ENCODE assay signal across 10 cellular contexts in genomic region chr2:181183878-181184553, GRCh38.
A peak's percentile ranks its signal among the peaks of the same experiment; 100 is the strongest.
DNase-seq lines count a peak whose midpoint lies in the region; ATAC-seq and TF ChIP-seq lines count a peak whose summit lies in the region.
"Had no signal": no experiment of that assay in that cellular context is flagged by ENCODE, and none has a peak within 500 bp of the region (broad histone marks: within the 10 kb centered on the region; RNA-seq: fewer than 3 reads in every experiment).

No MANE protein-coding gene starts in this region.

- peak overlapping the region in 1 of 2 donors; percentile 63 for H3K27ac Mint-ChIP-seq in effector memory CD8-positive, alpha-beta T cell
- H3K27ac Mint-ChIP-seq: activated CD8-positive, alpha-beta T cell treated with anti-CD3 and anti-CD28 coated beads, Interleukin-2, amount 10 ng/mL, durations not matched to agents 7 days and 5 days had no signal

- no peaks in the 10 kb centered on the region for H3K27me3 Mint-ChIP-seq in effector memory CD8-positive, alpha-beta T cell

- no peak for TF ChIP-seq POLR2A in body of pancreas (IDR thresholded peaks at IDR 0.05)

- no peak overlapping the region for H3K4me3 Mint-ChIP-seq in effector memory CD8-positive, alpha-beta T cell
- H3K4me3 Mint-ChIP-seq: activated CD8-positive, alpha-beta T cell treated with anti-CD3 and anti-CD28 coated beads, Interleukin-2, amount 10 ng/mL, durations not matched to agents 7 days and 5 days had no signal

- WGBS in body of pancreas, 2 donors = 48 to 57% methylated on average over 4 of the region's 4 CpGs

- H3K36me3 Mint-ChIP-seq in effector memory CD8-positive, alpha-beta T cell (ENCODE audit: insufficient read depth) = no peaks in the 10 kb centered on the region

- H3K27ac ChIP-seq in ascending aorta (no peak overlapping the region), body of pancreas (no peak overlapping the region)

- ATAC-seq in GM18517 (IDR thresholded peaks at IDR 0.05; ENCODE audit: unreplicated experiment) = peak; percentile 99
- ATAC-seq in GM21717 (IDR thresholded peaks at IDR 0.05; ENCODE audit: unreplicated experiment) = peak; percentile 99
- peak; percentile 98 for ATAC-seq in HG03460 (IDR thresholded peaks at IDR 0.05; ENCODE audit: unreplicated experiment)
- ATAC-seq in effector memory CD8-positive, alpha-beta T cell (replicated peaks) = peak; percentile 50
- ATAC-seq in body of pancreas = no peak
- ATAC-seq: activated CD8-positive, alpha-beta T cell treated with anti-CD3 and anti-CD28 coated beads, Interleukin-2, amount 10 ng/mL, durations not matched to agents 7 days and 5 days had no signal

- no peaks in the 10 kb centered on the region for H3K4me1 ChIP-seq in ascending aorta
- H3K4me1 ChIP-seq in body of pancreas = no peaks in the 10 kb centered on the region

- peaks cover 11 to 43% of the 10 kb centered on the region in 2 donors for H3K4me1 Mint-ChIP-seq in effector memory CD8-positive, alpha-beta T cell (ENCODE audit: low read depth in 2 of 2)

- intact Hi-C loops in ascending aorta (cut with DNase I) = no loop called here
- intact Hi-C loops in body of pancreas (cut with DNase I) = no loop called here

- no peaks in the 10 kb centered on the region for H3K9me3 ChIP-seq in ascending aorta
- no peaks in the 10 kb centered on the region for H3K9me3 ChIP-seq in body of pancreas

- H3K27me3 ChIP-seq in ascending aorta = no peaks in the 10 kb centered on the region
- no peaks in the 10 kb centered on the region for H3K27me3 ChIP-seq in body of pancreas

- no peak overlapping the region for H3K4me3 ChIP-seq in ascending aorta
- H3K4me3 ChIP-seq in body of pancreas = no peak overlapping the region

- DNase-seq in effector memory CD8-positive, alpha-beta T cell = no peak
- DNase-seq in NCI-H2227 (lab: John Stamatoyannopoulos, UW; ENCODE audit: unreplicated experiment) (no peak), ascending aorta (ENCODE audit: low spot score in 2 of 2) (no peak), KG1 (lab: John Stamatoyannopoulos, UW) (no peak), body of pancreas (no peak)
- DNase-seq: activated CD8-positive, alpha-beta T cell treated with anti-CD3 and anti-CD28 coated beads, Interleukin-2, amount 10 ng/mL, durations not matched to agents 7 days and 5 days; NCI-H1436 treated with DMSO at 0.1 percent for 48 hours had no signal

- H3K36me3 ChIP-seq in ascending aorta (no peaks in the 10 kb centered on the region), body of pancreas (replicated peaks in 1 of 2; ENCODE audit: insufficient read depth in 1 of 2, low read depth in 2 of 2) (no peaks in the 10 kb centered on the region)

- no peak for TF ChIP-seq CTCF in ascending aorta (IDR thresholded peaks at IDR 0.05)
- TF ChIP-seq CTCF in body of pancreas (IDR thresholded peaks at IDR 0.05) = no peak

- H3K9me3 Mint-ChIP-seq in effector memory CD8-positive, alpha-beta T cell = peaks cover 0 to 8% of the 10 kb centered on the region in 2 donors
